In genomic region chr20:46530640-46531039, GRCh38 we compare ENCODE assay signal across 38 cellular contexts. TPM values are rescaled to one million over a fixed set of nuclear protein-coding genes. Genes with fewer than 3 reads are reported as not detected.
"Had no signal": no experiment of that assay in that cellular context is flagged by ENCODE, and none has a peak within 500 bp of the region (broad histone marks: within the 10 kb centered on the region; RNA-seq: fewer than 3 reads in every experiment).

No MANE protein-coding gene starts in this region.

- H3K4me3 Mint-ChIP-seq: activated CD4-positive, alpha-beta memory T cell treated with anti-CD3 and anti-CD28 coated beads for 36 hours; activated CD4-positive, alpha-beta T cell treated with anti-CD3 and anti-CD28 coated beads for 36 hours; activated CD4-positive, alpha-beta T cell treated with anti-CD3 and anti-CD28 coated beads, Interleukin-2, amount 10 ng/mL, durations not matched to agents 24 days and 14 days; activated naive CD4-positive, alpha-beta T cell treated with anti-CD3 and anti-CD28 coated beads for 36 hours; activated naive CD8-positive, alpha-beta T cell; activated T-cell treated with anti-CD3 and anti-CD28 coated beads, Interleukin-2, amount 50 U/mL, for 4 hours; activated T-helper 17 cell treated with anti-CD3 and anti-CD28 coated beads, Interleukin-2, amount 50 U/mL, for 72 hours; T-cell; T-helper 1 cell treated with Interleukin-12 subunit alpha and Interleukin-12 subunit beta and Interleukin-4 antibody, amounts not matched to agents 30 μg/mL and 1 μg/mL, for 36 hours had no signal

- H3K27ac ChIP-seq: body of pancreas, epithelial cell of prostate, esophagus squamous epithelium, gastroesophageal sphincter, heart right ventricle, WERI-Rb-1 had no signal

- H3K4me3 ChIP-seq: body of pancreas, esophagus squamous epithelium, gastroesophageal sphincter, heart right ventricle had no signal

- H3K36me3 Mint-ChIP-seq: activated CD4-positive, alpha-beta memory T cell treated with anti-CD3 and anti-CD28 coated beads for 36 hours; activated naive CD8-positive, alpha-beta T cell; T-cell had no signal

- ATAC-seq: activated CD4-positive, alpha-beta T cell treated with anti-CD3 and anti-CD28 coated beads for 36 hours; activated T-cell treated with anti-CD3 and anti-CD28 coated beads, Interleukin-2, amount 50 U/mL, for 4 hours; activated T-helper 17 cell treated with anti-CD3 and anti-CD28 coated beads, Interleukin-2, amount 50 U/mL, for 72 hours; body of pancreas; gastroesophageal sphincter; heart right ventricle; T-cell had no signal

- H3K27me3 ChIP-seq: body of pancreas had no signal

- H3K9me3 Mint-ChIP-seq: activated CD4-positive, alpha-beta memory T cell treated with anti-CD3 and anti-CD28 coated beads for 36 hours; activated naive CD4-positive, alpha-beta T cell treated with anti-CD3 and anti-CD28 coated beads for 36 hours; activated T-cell treated with anti-CD3 and anti-CD28 coated beads, Interleukin-2, amount 50 U/mL, for 4 hours; activated T-helper 17 cell treated with anti-CD3 and anti-CD28 coated beads, Interleukin-2, amount 50 U/mL, for 72 hours; T-cell; T-helper 1 cell treated with Interleukin-12 subunit alpha and Interleukin-12 subunit beta and Interleukin-4 antibody, amounts not matched to agents 30 μg/mL and 1 μg/mL, for 36 hours had no signal

- H3K27ac Mint-ChIP-seq: activated CD4-positive, alpha-beta memory T cell treated with anti-CD3 and anti-CD28 coated beads for 36 hours; activated CD4-positive, alpha-beta T cell treated with anti-CD3 and anti-CD28 coated beads for 36 hours; activated CD4-positive, alpha-beta T cell treated with anti-CD3 and anti-CD28 coated beads, Interleukin-2, amount 10 ng/mL, durations not matched to agents 24 days and 14 days; activated naive CD4-positive, alpha-beta T cell treated with anti-CD3 and anti-CD28 coated beads for 36 hours; activated naive CD8-positive, alpha-beta T cell; activated T-helper 17 cell treated with anti-CD3 and anti-CD28 coated beads, Interleukin-2, amount 50 U/mL, for 72 hours; T-cell; T-helper 1 cell treated with Interleukin-12 subunit alpha and Interleukin-12 subunit beta and Interleukin-4 antibody, amounts not matched to agents 30 μg/mL and 1 μg/mL, for 36 hours had no signal

- H3K4me1 ChIP-seq: body of pancreas, esophagus squamous epithelium, gastroesophageal sphincter, heart right ventricle had no signal

- FAIRE-seq: colon, endometrium, endothelial cell of umbilical vein had no signal

- H3K4me1 Mint-ChIP-seq: activated CD4-positive, alpha-beta T cell treated with anti-CD3 and anti-CD28 coated beads for 36 hours; activated CD4-positive, alpha-beta T cell treated with anti-CD3 and anti-CD28 coated beads, Interleukin-2, amount 10 ng/mL, durations not matched to agents 24 days and 14 days; activated T-helper 17 cell treated with anti-CD3 and anti-CD28 coated beads, Interleukin-2, amount 50 U/mL, for 72 hours; T-cell had no signal

- DNase-seq: activated CD4-positive, alpha-beta memory T cell treated with anti-CD3 and anti-CD28 coated beads for 36 hours; activated CD4-positive, alpha-beta T cell treated with anti-CD3 and anti-CD28 coated beads for 36 hours; activated CD4-positive, alpha-beta T cell treated with anti-CD3 and anti-CD28 coated beads, Interleukin-2, amount 10 ng/mL, durations not matched to agents 24 days and 14 days; activated CD4-positive, CD25-positive, alpha-beta regulatory T cell; activated CD4-positive, CD25-positive, alpha-beta regulatory T cell treated with anti-CD3 and anti-CD28 coated beads, Interleukin-2, amount 50 U/mL, for 72 hours; activated CD8-positive, alpha-beta memory T cell treated with anti-CD3 and anti-CD28 coated beads for 24 hours; activated effector memory CD4-positive, alpha-beta T cell treated with Interleukin-2 at 50 U/mL for 16 hours; activated naive CD4-positive, alpha-beta T cell treated with anti-CD3 and anti-CD28 coated beads for 36 hours; activated T-cell treated with anti-CD3 and anti-CD28 coated beads, Interleukin-2, amount 50 U/mL, for 4 hours; amniotic stem cell; anterior cingulate cortex; body of pancreas; caudate nucleus; cortex of kidney; dermis blood vessel endothelial cell; effector CD8-positive, alpha-beta T cell; esophagus squamous epithelium; foreskin melanocyte; heart right ventricle; SW 1271; T-cell; T1000; WERI-Rb-1 had no signal

- H3K36me3 ChIP-seq: esophagus squamous epithelium, gastroesophageal sphincter, heart right ventricle, WERI-Rb-1 had no signal

- H3K9me3 ChIP-seq: body of pancreas, esophagus squamous epithelium, gastroesophageal sphincter, heart right ventricle had no signal

RNA-seq across cellular contexts. Expression of gene OCSTAMP, which starts 19.8 kb away (rescaled TPM):
- total RNA-seq: activated naive CD4-positive, alpha-beta T cell treated with anti-CD3 and anti-CD28 coated beads for 36 hours; body of pancreas; chondrocyte; dermis blood vessel endothelial cell; endothelial cell of umbilical vein; esophagus squamous epithelium; fibroblast of lung; fibroblast of villous mesenchyme; gastroesophageal sphincter; glomerular endothelial cell; heart right ventricle; T-cell; T-helper 2 cell treated with Interferon-gamma antibody and Interleukin-4, amounts not matched to agents 100 ng/mL and 5 ng/mL, for 36 hours had no signal
- polyA plus RNA-seq: adipose tissue, endothelial cell of umbilical vein, esophagus, fibroblast of lung, heart right ventricle had no signal
